ENCODE assay signal across 8 cellular contexts in genomic region chr9:114155263-114155966, GRCh38. TPM values are rescaled to one million over a fixed set of nuclear protein-coding genes. Genes with fewer than 3 reads are reported as not detected.
A peak's percentile ranks its signal among the peaks of the same experiment; 100 is the strongest.
DNase-seq lines count a peak whose midpoint lies in the region; ATAC-seq and TF ChIP-seq lines count a peak whose summit lies in the region.

Gene COL27A1, plus strand, starts transcription at chr9:114155537. Its CDS starts 414 bp downstream, at chr9:114155951.

- no peak for TF ChIP-seq EP300 in gastroesophageal sphincter (IDR thresholded peaks at IDR 0.05)

- H3K9me3 Mint-ChIP-seq in CD4-positive, CD25-positive, alpha-beta regulatory T cell: peaks cover 0 to 4% (median 0%) of the 10 kb centered on the region in 7 donors
- no peaks in the 10 kb centered on the region for H3K9me3 Mint-ChIP-seq in activated naive CD4-positive, alpha-beta T cell treated with anti-CD3 and anti-CD28 coated beads for 36 hours

- peak within 1 kb of the TSS; percentile 91 for H3K14ac ChIP-seq in IMR-90 (replicated peaks; ENCODE audit: low read depth, low read length)
- H3K14ac ChIP-seq in neuronal stem cell (ENCODE audit: low read length): peak within 1 kb of the TSS; percentile 11

- peaks cover 8% of the 10 kb centered on the region for H3K27me3 ChIP-seq in CD4-positive, CD25-positive, alpha-beta regulatory T cell (ENCODE audit: control insufficient read depth, insufficient read depth, low read length)
- H3K27me3 ChIP-seq in IMR-90 (ENCODE audit: control insufficient read depth, insufficient read depth, low read length) (peaks cover 25% of the 10 kb centered on the region), SJSA1 (replicated peaks) (peaks cover 19% of the 10 kb centered on the region), gastroesophageal sphincter (peaks cover 39% of the 10 kb centered on the region), neuronal stem cell (ENCODE audit: control insufficient read depth in 3 of 3, insufficient read depth in 3 of 3, low read depth in 1 of 3, low read length in 3 of 3) (peaks cover 8 to 46% (median 13%) of the 10 kb centered on the region in 3 experiments), stomach smooth muscle (ENCODE audit: control insufficient read depth in 1 of 2, insufficient read depth in 2 of 2, low read length in 2 of 2) (peaks cover 27 to 31% of the 10 kb centered on the region in 2 donors)

- TF ChIP-seq RAD21 in IMR-90 (IDR thresholded peaks at IDR 0.05; ENCODE audit: low read length): peak; percentile 87

- H3K56ac ChIP-seq in IMR-90 (ENCODE audit: extremely low read depth, insufficient read depth, low read length): peak within 1 kb of the TSS; percentile 55

- peak; percentile 70 to 76 for ATAC-seq in CD4-positive, CD25-positive, alpha-beta regulatory T cell (ENCODE audit: low read depth in 2 of 2)
- peak; percentile 35 for ATAC-seq in GM19468 (IDR thresholded peaks at IDR 0.05; ENCODE audit: extremely low read depth, unreplicated experiment)
- ATAC-seq in IMR-90 (ENCODE audit: low read depth): peak; percentile 86
- peak; percentile 79 for ATAC-seq in gastroesophageal sphincter

- H4K8ac ChIP-seq in IMR-90 (ENCODE audit: low read depth in 2 of 2, low read length in 2 of 2) (peak within 1 kb of the TSS in 1 of 2 experiments; percentile 74; a peak in 2 of 4 replicates), neuronal stem cell (ENCODE audit: low read depth, low read length) (no peak within 1 kb of the TSS)

- dilution Hi-C loops in IMR-90 (cut with HindIII; ENCODE audit: low sequenced_read_pairs, unreplicated experiment): no loop called here

- peak within 1 kb of the TSS; percentile 70; the same call in 1 of the 2 replicates for H2BK120ac ChIP-seq in IMR-90 (ENCODE audit: low read depth, low read length)
- peak within 1 kb of the TSS; percentile 49 for H2BK120ac ChIP-seq in neuronal stem cell (ENCODE audit: low read depth, low read length)

- CTCF ChIA-PET in IMR-90 (lab: Yijun Ruan, JAX): interaction anchor here (0.7 to 1.8 kb wide), 14 partner anchors 12 to 136 kb away, joined by 3 to 6 read pairs (median 4); no protein-coding TSS in a partner anchor
- CTCF ChIA-PET in activated naive CD4-positive, alpha-beta T cell treated with anti-CD3 and anti-CD28 coated beads for 36 hours (lab: Charles Lee): interaction anchor here (0.7 to 5.6 kb wide), 9 partner anchors 12 to 152 kb away, joined by 3 to 38 read pairs (median 4); no protein-coding TSS in a partner anchor

- peak within 1 kb of the TSS; percentile 51 for H3K18ac ChIP-seq in IMR-90 (ENCODE audit: low read depth, low read length)
- H3K18ac ChIP-seq in neuronal stem cell (ENCODE audit: low read length): peak within 1 kb of the TSS; percentile 94

- peaks cover 8% of the 10 kb centered on the region; the same call in 1 of the 2 replicates for H3K9me1 ChIP-seq in IMR-90 (ENCODE audit: insufficient read depth, low read length)

- H3K27me3 Mint-ChIP-seq in CD4-positive, CD25-positive, alpha-beta regulatory T cell: peaks cover 39% of the 10 kb centered on the region
- peaks cover 27% of the 10 kb centered on the region for H3K27me3 Mint-ChIP-seq in activated naive CD4-positive, alpha-beta T cell treated with anti-CD3 and anti-CD28 coated beads for 36 hours (ENCODE audit: low read depth)

- H3K4me3 ChIP-seq in CD4-positive, CD25-positive, alpha-beta regulatory T cell (ENCODE audit: low read depth, low read length): no peak within 1 kb of the TSS
- peak within 1 kb of the TSS; percentile 94 for H3K4me3 ChIP-seq in IMR-90 (ENCODE audit: insufficient read depth, low read depth, low read length)
- H3K4me3 ChIP-seq in SJSA1: peak within 1 kb of the TSS; percentile 57
- H3K4me3 ChIP-seq in gastroesophageal sphincter: peak within 1 kb of the TSS; percentile 54 to 66
- peak within 1 kb of the TSS; percentile 46 to 85 for H3K4me3 ChIP-seq in neuronal stem cell (ENCODE audit: low read length in 2 of 2)
- peak within 1 kb of the TSS; percentile 64 to 76 for H3K4me3 ChIP-seq in stomach smooth muscle (ENCODE audit: low read length in 2 of 2)

- H2AK9ac ChIP-seq in IMR-90 (replicated peaks; ENCODE audit: low read depth, low read length, poor library complexity): peak within 1 kb of the TSS; percentile 79

- peak within 1 kb of the TSS; percentile 83 for H2AFZ ChIP-seq in IMR-90 (replicated peaks; ENCODE audit: low read length, poor library complexity)
- H2AFZ ChIP-seq in neuronal stem cell (ENCODE audit: low read length): peak within 1 kb of the TSS; percentile 94

- no peak within 1 kb of the TSS for H3K27ac Mint-ChIP-seq in CD4-positive, CD25-positive, alpha-beta regulatory T cell
- H3K27ac Mint-ChIP-seq in activated naive CD4-positive, alpha-beta T cell treated with anti-CD3 and anti-CD28 coated beads for 36 hours: peak within 1 kb of the TSS; percentile 62

- peak within 1 kb of the TSS; percentile 91 for H3K23ac ChIP-seq in IMR-90 (ENCODE audit: low read depth, low read length)
- peak within 1 kb of the TSS; percentile 87 for H3K23ac ChIP-seq in neuronal stem cell (ENCODE audit: low read depth, low read length, poor library complexity)

- H2BK15ac ChIP-seq in IMR-90 (ENCODE audit: low read depth, low read length) (0 out of 3 replicates have a peak within 1 kb of the TSS, but pooled peaks have one; percentile 16), neuronal stem cell (ENCODE audit: low read length) (peak within 1 kb of the TSS; percentile 84)

- peak within 1 kb of the TSS; percentile 11 for H2BK12ac ChIP-seq in neuronal stem cell (ENCODE audit: low read length)

- peak within 1 kb of the TSS; percentile 65 to 93 (median 86) for H3K4me3 Mint-ChIP-seq in CD4-positive, CD25-positive, alpha-beta regulatory T cell
- peak within 1 kb of the TSS; percentile 81 for H3K4me3 Mint-ChIP-seq in activated naive CD4-positive, alpha-beta T cell treated with anti-CD3 and anti-CD28 coated beads for 36 hours

- H2AK5ac ChIP-seq in IMR-90 (ENCODE audit: low read depth, low read length): peak within 1 kb of the TSS; percentile 25; the same call in 1 of the 2 replicates
- H2AK5ac ChIP-seq in neuronal stem cell (ENCODE audit: low read depth, low read length): peak within 1 kb of the TSS; percentile 58

- H3K9me3 ChIP-seq in CD4-positive, CD25-positive, alpha-beta regulatory T cell (ENCODE audit: control insufficient read depth in 2 of 2, low read length in 2 of 2): no peaks in the 10 kb centered on the region
- H3K9me3 ChIP-seq in IMR-90 (ENCODE audit: control insufficient read depth, insufficient read depth, low read length): no peaks in the 10 kb centered on the region
- H3K9me3 ChIP-seq in SJSA1 (replicated peaks): no peaks in the 10 kb centered on the region; the same call in 1 of the 2 replicates
- no peaks in the 10 kb centered on the region for H3K9me3 ChIP-seq in gastroesophageal sphincter
- no peaks in the 10 kb centered on the region for H3K9me3 ChIP-seq in neuronal stem cell (replicated peaks in 1 of 2; ENCODE audit: control insufficient read depth in 2 of 2, insufficient read depth in 1 of 2, low read depth in 1 of 2, low read length in 2 of 2)
- no peaks in the 10 kb centered on the region for H3K9me3 ChIP-seq in stomach smooth muscle (ENCODE audit: control insufficient read depth in 2 of 2, low read length in 2 of 2)

- peaks cover 19 to 37% of the 10 kb centered on the region in 2 experiments for H3K79me1 ChIP-seq in IMR-90 (ENCODE audit: low read depth in 1 of 2, low read length in 2 of 2)
- no peaks in the 10 kb centered on the region for H3K79me1 ChIP-seq in neuronal stem cell (ENCODE audit: low read depth, low read length)

- peaks cover 17% of the 10 kb centered on the region for H3K4me1 ChIP-seq in CD4-positive, CD25-positive, alpha-beta regulatory T cell (ENCODE audit: control insufficient read depth, insufficient read depth, low read length, poor library complexity, severe bottlenecking)
- H3K4me1 ChIP-seq in IMR-90 (ENCODE audit: control insufficient read depth, insufficient read depth, low read length) (peaks cover 10% of the 10 kb centered on the region), SJSA1 (replicated peaks) (peaks cover 29% of the 10 kb centered on the region), gastroesophageal sphincter (peaks cover 0 to 38% (median 18%) of the 10 kb centered on the region in 3 donors), neuronal stem cell (ENCODE audit: control insufficient read depth in 2 of 2, insufficient read depth in 1 of 2, low read depth in 1 of 2, low read length in 2 of 2) (peaks cover 25 to 28% of the 10 kb centered on the region in 2 donors), stomach smooth muscle (ENCODE audit: control insufficient read depth, insufficient read depth, low read length) (peaks cover 52% of the 10 kb centered on the region)

- TF ChIP-seq CTCF in IMR-90 (conservative IDR thresholded peaks at IDR 0.05; ENCODE audit: low read depth, low read length): peak; percentile 94
- TF ChIP-seq CTCF in gastroesophageal sphincter (IDR thresholded peaks at IDR 0.05): peak in 3 of 4 experiments; percentile 89 to 99 (median 93)

- H4K5ac ChIP-seq in IMR-90 (ENCODE audit: low read depth, low read length): peak within 1 kb of the TSS; percentile 23; the same call in 1 of the 2 replicates

- WGBS in IMR-90 (ENCODE audit: extremely low coverage in 2 of 2, insufficient read length in 1 of 2), 2 experiments: 1% methylated on average over 25 of the region's 58 CpGs; no CpG with 5 or more reads in 1 of the 2 experiments
- 0 to 3% methylated on average over 1 to 6 of the region's 58 CpGs for WGBS in gastroesophageal sphincter (ENCODE audit: low coverage in 1 of 2), 2 donors
- WGBS in neuronal stem cell (ENCODE audit: extremely low coverage in 2 of 2, insufficient read length in 2 of 2, insufficient replicate concordance in 1 of 2), 2 donors: no CpG with 5 or more reads among the region's 58 CpGs

- in situ Hi-C loops in IMR-90 (cut with MboI; ENCODE audit: low sequenced_read_pairs): no loop called here

- TF ChIP-seq POLR2A in IMR-90 (IDR thresholded peaks at IDR 0.05; ENCODE audit: low read depth, low read length): no peak
- TF ChIP-seq POLR2A in gastroesophageal sphincter (IDR thresholded peaks at IDR 0.05): no peak

- peak within 1 kb of the TSS; percentile 89 for H3K9ac ChIP-seq in IMR-90 (ENCODE audit: low read depth, low read length)
- H3K9ac ChIP-seq in neuronal stem cell (ENCODE audit: low read depth, low read length, poor library complexity): peak within 1 kb of the TSS; percentile 93
- H3K9ac ChIP-seq in stomach smooth muscle (ENCODE audit: low read length in 2 of 2): peak within 1 kb of the TSS; percentile 54 to 58

- POLR2A ChIA-PET in IMR-90 (lab: Charles Lee; ENCODE audit: unreplicated experiment): no interaction called here

- H4K20me1 ChIP-seq in IMR-90 (ENCODE audit: insufficient read depth, low read length): peaks cover 27% of the 10 kb centered on the region

- intact Hi-C loops in IMR-90 (cut with micrococcal nuclease): loop anchor here (1.0 to 2.0 kb wide), 3 partner anchors 47 to 136 kb away; no protein-coding TSS in a partner anchor
- intact Hi-C loops in activated naive CD4-positive, alpha-beta T cell treated with anti-CD3 and anti-CD28 coated beads for 36 hours (cut with micrococcal nuclease): loop anchor here (1.0 to 10.0 kb wide), 4 partner anchors 47 to 239 kb away; no protein-coding TSS in a partner anchor

- H2BK5ac ChIP-seq in IMR-90 (ENCODE audit: low read depth, low read length, poor library complexity, severe bottlenecking): peak within 1 kb of the TSS; percentile 50
- H2BK5ac ChIP-seq in neuronal stem cell (ENCODE audit: low read length): peak within 1 kb of the TSS; percentile 30

- H3K4ac ChIP-seq in IMR-90 (ENCODE audit: low read depth, low read length) (peak within 1 kb of the TSS; percentile 73), neuronal stem cell (ENCODE audit: low read length) (no peak within 1 kb of the TSS)

- BruUV-seq in IMR-90 (replicated peaks; lab: Mats Ljungman, UMichigan): no TSS peak

- H3K27ac ChIP-seq in CD4-positive, CD25-positive, alpha-beta regulatory T cell (ENCODE audit: insufficient read depth, low read length, poor library complexity, severe bottlenecking): no peak within 1 kb of the TSS
- H3K27ac ChIP-seq in IMR-90 (ENCODE audit: insufficient read depth, low read length): peak within 1 kb of the TSS; percentile 78
- no peak within 1 kb of the TSS for H3K27ac ChIP-seq in SJSA1
- H3K27ac ChIP-seq in gastroesophageal sphincter: peak within 1 kb of the TSS in 3 of 4 donors; percentile 65 to 81 (median 73)
- no peak within 1 kb of the TSS for H3K27ac ChIP-seq in neuronal stem cell (replicated peaks; ENCODE audit: low read length)
- H3K27ac ChIP-seq in stomach smooth muscle (ENCODE audit: low read length): peak within 1 kb of the TSS; percentile 37

- H2BK20ac ChIP-seq in IMR-90 (ENCODE audit: low read depth, low read length): no peak within 1 kb of the TSS

- H3K36me3 Mint-ChIP-seq in CD4-positive, CD25-positive, alpha-beta regulatory T cell: no peaks in the 10 kb centered on the region
- no peaks in the 10 kb centered on the region for H3K36me3 Mint-ChIP-seq in activated naive CD4-positive, alpha-beta T cell treated with anti-CD3 and anti-CD28 coated beads for 36 hours (ENCODE audit: low read depth)

- H3K4me2 ChIP-seq in IMR-90 (ENCODE audit: low read depth, low read length) (peak within 1 kb of the TSS; percentile 97), neuronal stem cell (ENCODE audit: insufficient read depth, low read length, poor library complexity, severe bottlenecking) (peak within 1 kb of the TSS; percentile 96)

- DNase-seq in CD4-positive, CD25-positive, alpha-beta regulatory T cell: peak; percentile 46 to 65 (median 59)
- peak; percentile 70 for DNase-seq in IMR-90
- peak; percentile 72 to 81 for DNase-seq in SJSA1 (ENCODE audit: low read depth in 1 of 2, low spot score in 2 of 2)
- peak; percentile 87 for DNase-seq in activated naive CD4-positive, alpha-beta T cell treated with anti-CD3 and anti-CD28 coated beads for 36 hours
- DNase-seq in neuronal stem cell (ENCODE audit: low spot score): peak; percentile 88

- H4K91ac ChIP-seq in IMR-90 (ENCODE audit: insufficient read depth, low read depth, low read length) (peak within 1 kb of the TSS; percentile 64), neuronal stem cell (ENCODE audit: low read depth, low read length, poor library complexity) (peak within 1 kb of the TSS; percentile 75)

- H3K4me1 Mint-ChIP-seq in CD4-positive, CD25-positive, alpha-beta regulatory T cell: peaks cover 0 to 20% (median 9%) of the 10 kb centered on the region in 4 donors
- H3K4me1 Mint-ChIP-seq in activated naive CD4-positive, alpha-beta T cell treated with anti-CD3 and anti-CD28 coated beads for 36 hours (ENCODE audit: low read depth): peaks cover 16% of the 10 kb centered on the region

- no peaks in the 10 kb centered on the region for H3K36me3 ChIP-seq in CD4-positive, CD25-positive, alpha-beta regulatory T cell (ENCODE audit: control insufficient read depth, insufficient read depth, low read length)
- H3K36me3 ChIP-seq in IMR-90 (ENCODE audit: control insufficient read depth, insufficient read depth, low read length) (no peaks in the 10 kb centered on the region), SJSA1 (no peaks in the 10 kb centered on the region), gastroesophageal sphincter (no peaks in the 10 kb centered on the region), neuronal stem cell (replicated peaks in 1 of 2; ENCODE audit: control insufficient read depth in 2 of 2, insufficient read depth in 2 of 2, low read length in 2 of 2) (no peaks in the 10 kb centered on the region), stomach smooth muscle (ENCODE audit: control insufficient read depth in 2 of 2, insufficient read depth in 2 of 2, low read length in 2 of 2) (no peaks in the 10 kb centered on the region)

RNA-seq across cellular contexts. Expression of gene COL27A1, which starts in this region (rescaled TPM):
- total RNA-seq in CD4-positive, CD25-positive, alpha-beta regulatory T cell: 0.30 TPM
- polyA plus RNA-seq in CD4-positive, CD25-positive, alpha-beta regulatory T cell: not detected
- 2.2 and 3.2 TPM in 2 replicates for total RNA-seq in IMR-90 (2012; rRNA removed)
- polyA plus RNA-seq in IMR-90 (2012; rRNA removed): 18.3 and 23.2 TPM in 2 replicates
- 6.8 and 9.7 TPM in 2 replicates for polyA plus RNA-seq in IMR-90 (2012; cell fraction: cytosol; rRNA removed)
- polyA plus RNA-seq in IMR-90 (2012; cell fraction: nucleus; rRNA removed; ENCODE audit: low replicate concordance): 118 and 194 TPM in 2 replicates
- total RNA-seq in SJSA1 (2014; rRNA removed; shearing (Covaris generic)): 4.2 and 4.7 TPM in 2 replicates
- total RNA-seq in activated naive CD4-positive, alpha-beta T cell treated with anti-CD3 and anti-CD28 coated beads for 36 hours: 10 to 100 TPM in 1 of 2 experiments, 1 to 10 TPM in 1; 7.0 to 10.6 TPM
- 1 to 10 TPM; 1.0 to 5.7 (median 3.3) TPM for total RNA-seq in gastroesophageal sphincter
- polyA plus RNA-seq in neuronal stem cell (2013, experiment 1 of 2): 11.1 TPM
- polyA plus RNA-seq in neuronal stem cell (2013, experiment 2 of 2): 11.1 TPM

Comparison
In these comparisons a context has a peak if more than half of its experiments do, and no peak if none do; other contexts are left out.
1. RNA of gene COL27A1 (polyA plus RNA-seq): 6.8 to 194 TPM in IMR-90; not detected in CD4-positive, CD25-positive, alpha-beta regulatory T cell; every median in the first group is over 4 times any median in the second.
2. Peak in DNase-seq and ATAC-seq in CD4-positive, CD25-positive, alpha-beta regulatory T cell; RNA of the gene not detected or under 1 TPM.
3. ATAC-seq: peak in every context shown above with its lines; median percentile 86 in IMR-90; 79 in gastroesophageal sphincter; 73 in CD4-positive, CD25-positive, alpha-beta regulatory T cell; 35 in GM19468.
4. H3K27ac ChIP-seq: peak in IMR-90 (single experiment), gastroesophageal sphincter (3 of 4) and stomach smooth muscle (single experiment); none in CD4-positive, CD25-positive, alpha-beta regulatory T cell (single experiment), SJSA1 (single experiment) and neuronal stem cell (single experiment).
5. Peak in every context shown above with its lines, with median percentiles within 50 percentile points of each other: DNase-seq and H3K9ac ChIP-seq.